1 cellular context compared by ENCODE assay signal in genomic region chr6:111764238-111765182, GRCh38.
TF ChIP-seq lines count a peak whose summit lies in the region.

No MANE protein-coding gene starts in this region.

TF ChIP-seq in GM12878, 131 proteins besides CTCF, POLR2A, EP300 and RAD21 (continued from another document and continues in another):
- TF ChIP-seq PKNOX1 (IDR thresholded peaks at IDR 0.05) = peak; percentile 56; the same call in 1 of the 2 replicates
- TF ChIP-seq MYC (IDR thresholded peaks at IDR 0.05; ENCODE audit: insufficient read depth, insufficient read length, insufficient replicate concordance, low read length, severe bottlenecking) = no peak
- TF ChIP-seq FOS (IDR thresholded peaks at IDR 0.05; ENCODE audit: borderline replicate concordance, extremely low read depth, insufficient read length) = no peak
- TF ChIP-seq NR2C2 (IDR thresholded peaks at IDR 0.05; ENCODE audit: borderline replicate concordance, control insufficient read depth, insufficient read length, low read depth) = no peak
- peak; percentile 46; the same call in 1 of the 2 replicates for TF ChIP-seq ZNF217 (IDR thresholded peaks at IDR 0.05)
- peak; percentile 90; the same call in 1 of the 2 replicates for TF ChIP-seq BACH1 (IDR thresholded peaks at IDR 0.05; ENCODE audit: borderline replicate concordance)
- TF ChIP-seq CHD1 (IDR thresholded peaks at IDR 0.05; ENCODE audit: low read depth, low read length) = peak; percentile 38; the same call in 1 of the 2 replicates
- no peak for TF ChIP-seq WRNIP1 (IDR thresholded peaks at IDR 0.05; ENCODE audit: borderline replicate concordance, low read depth, low read length)
- TF ChIP-seq, protein P1, sequence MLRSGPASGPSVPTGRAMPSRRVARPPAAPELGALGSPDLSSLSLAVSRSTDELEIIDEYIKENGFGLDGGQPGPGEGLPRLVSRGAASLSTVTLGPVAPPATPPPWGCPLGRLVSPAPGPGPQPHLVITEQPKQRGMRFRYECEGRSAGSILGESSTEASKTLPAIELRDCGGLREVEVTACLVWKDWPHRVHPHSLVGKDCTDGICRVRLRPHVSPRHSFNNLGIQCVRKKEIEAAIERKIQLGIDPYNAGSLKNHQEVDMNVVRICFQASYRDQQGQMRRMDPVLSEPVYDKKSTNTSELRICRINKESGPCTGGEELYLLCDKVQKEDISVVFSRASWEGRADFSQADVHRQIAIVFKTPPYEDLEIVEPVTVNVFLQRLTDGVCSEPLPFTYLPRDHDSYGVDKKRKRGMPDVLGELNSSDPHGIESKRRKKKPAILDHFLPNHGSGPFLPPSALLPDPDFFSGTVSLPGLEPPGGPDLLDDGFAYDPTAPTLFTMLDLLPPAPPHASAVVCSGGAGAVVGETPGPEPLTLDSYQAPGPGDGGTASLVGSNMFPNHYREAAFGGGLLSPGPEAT (IDR thresholded peaks at IDR 0.05; ENCODE audit: low read depth) = peak; percentile 92
- TF ChIP-seq, protein P2, sequence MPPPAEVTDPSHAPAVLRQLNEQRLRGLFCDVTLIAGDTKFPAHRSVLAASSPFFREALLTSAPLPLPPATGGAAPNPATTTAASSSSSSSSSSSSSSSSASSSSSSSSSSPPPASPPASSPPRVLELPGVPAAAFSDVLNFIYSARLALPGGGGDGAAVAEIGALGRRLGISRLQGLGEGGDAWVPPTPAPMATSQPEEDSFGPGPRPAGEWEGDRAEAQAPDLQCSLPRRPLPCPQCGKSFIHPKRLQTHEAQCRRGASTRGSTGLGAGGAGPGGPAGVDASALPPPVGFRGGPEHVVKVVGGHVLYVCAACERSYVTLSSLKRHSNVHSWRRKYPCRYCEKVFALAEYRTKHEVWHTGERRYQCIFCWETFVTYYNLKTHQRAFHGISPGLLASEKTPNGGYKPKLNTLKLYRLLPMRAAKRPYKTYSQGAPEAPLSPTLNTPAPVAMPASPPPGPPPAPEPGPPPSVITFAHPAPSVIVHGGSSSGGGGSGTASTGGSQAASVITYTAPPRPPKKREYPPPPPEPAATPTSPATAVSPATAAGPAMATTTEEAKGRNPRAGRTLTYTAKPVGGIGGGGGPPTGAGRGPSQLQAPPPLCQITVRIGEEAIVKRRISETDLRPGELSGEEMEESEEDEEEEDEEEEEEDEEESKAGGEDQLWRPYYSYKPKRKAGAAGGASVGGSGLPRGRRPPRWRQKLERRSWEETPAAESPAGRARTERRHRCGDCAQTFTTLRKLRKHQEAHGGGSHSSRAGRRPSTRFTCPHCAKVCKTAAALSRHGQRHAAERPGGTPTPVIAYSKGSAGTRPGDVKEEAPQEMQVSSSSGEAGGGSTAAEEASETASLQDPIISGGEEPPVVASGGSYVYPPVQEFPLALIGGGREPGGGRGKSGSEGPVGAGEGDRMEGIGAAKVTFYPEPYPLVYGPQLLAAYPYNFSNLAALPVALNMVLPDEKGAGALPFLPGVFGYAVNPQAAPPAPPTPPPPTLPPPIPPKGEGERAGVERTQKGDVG (CRISPR knock-in tag; IDR thresholded peaks at IDR 0.05) = 0 out of 2 replicates have a peak, but pooled peaks have one; percentile 46
- no peak for TF ChIP-seq KAT2A (conservative IDR thresholded peaks at IDR 0.05; ENCODE audit: control insufficient read depth, low read depth, low read length)
- no peak for TF ChIP-seq NFXL1 (IDR thresholded peaks at IDR 0.05; ENCODE audit: borderline replicate concordance)
- TF ChIP-seq HDGF (IDR thresholded peaks at IDR 0.05) = no peak; the same call in 1 of the 2 replicates
- no peak for TF ChIP-seq ELK1 (IDR thresholded peaks at IDR 0.05; ENCODE audit: low read depth, low read length)
- 0 out of 2 replicates have a peak, but pooled peaks have one; percentile 45 for TF ChIP-seq SMAD5 (IDR thresholded peaks at IDR 0.05; ENCODE audit: low read depth)
- TF ChIP-seq SUPT20H (IDR thresholded peaks at IDR 0.05; ENCODE audit: borderline replicate concordance, control insufficient read depth, low read depth, low read length) = no peak
- peak; percentile 42; the same call in 1 of the 2 replicates for TF ChIP-seq MXI1 (IDR thresholded peaks at IDR 0.05; ENCODE audit: low read depth, low read length)
- TF ChIP-seq, protein P3, sequence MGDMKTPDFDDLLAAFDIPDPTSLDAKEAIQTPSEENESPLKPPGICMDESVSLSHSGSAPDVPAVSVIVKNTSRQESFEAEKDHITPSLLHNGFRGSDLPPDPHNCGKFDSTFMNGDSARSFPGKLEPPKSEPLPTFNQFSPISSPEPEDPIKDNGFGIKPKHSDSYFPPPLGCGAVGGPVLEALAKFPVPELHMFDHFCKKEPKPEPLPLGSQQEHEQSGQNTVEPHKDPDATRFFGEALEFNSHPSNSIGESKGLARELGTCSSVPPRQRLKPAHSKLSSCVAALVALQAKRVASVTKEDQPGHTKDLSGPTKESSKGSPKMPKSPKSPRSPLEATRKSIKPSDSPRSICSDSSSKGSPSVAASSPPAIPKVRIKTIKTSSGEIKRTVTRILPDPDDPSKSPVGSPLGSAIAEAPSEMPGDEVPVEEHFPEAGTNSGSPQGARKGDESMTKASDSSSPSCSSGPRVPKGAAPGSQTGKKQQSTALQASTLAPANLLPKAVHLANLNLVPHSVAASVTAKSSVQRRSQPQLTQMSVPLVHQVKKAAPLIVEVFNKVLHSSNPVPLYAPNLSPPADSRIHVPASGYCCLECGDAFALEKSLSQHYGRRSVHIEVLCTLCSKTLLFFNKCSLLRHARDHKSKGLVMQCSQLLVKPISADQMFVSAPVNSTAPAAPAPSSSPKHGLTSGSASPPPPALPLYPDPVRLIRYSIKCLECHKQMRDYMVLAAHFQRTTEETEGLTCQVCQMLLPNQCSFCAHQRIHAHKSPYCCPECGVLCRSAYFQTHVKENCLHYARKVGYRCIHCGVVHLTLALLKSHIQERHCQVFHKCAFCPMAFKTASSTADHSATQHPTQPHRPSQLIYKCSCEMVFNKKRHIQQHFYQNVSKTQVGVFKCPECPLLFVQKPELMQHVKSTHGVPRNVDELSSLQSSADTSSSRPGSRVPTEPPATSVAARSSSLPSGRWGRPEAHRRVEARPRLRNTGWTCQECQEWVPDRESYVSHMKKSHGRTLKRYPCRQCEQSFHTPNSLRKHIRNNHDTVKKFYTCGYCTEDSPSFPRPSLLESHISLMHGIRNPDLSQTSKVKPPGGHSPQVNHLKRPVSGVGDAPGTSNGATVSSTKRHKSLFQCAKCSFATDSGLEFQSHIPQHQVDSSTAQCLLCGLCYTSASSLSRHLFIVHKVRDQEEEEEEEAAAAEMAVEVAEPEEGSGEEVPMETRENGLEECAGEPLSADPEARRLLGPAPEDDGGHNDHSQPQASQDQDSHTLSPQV (IDR thresholded peaks at IDR 0.05) = peak; percentile 83
- peak; percentile 60; the same call in 1 of the 2 replicates for TF ChIP-seq ZBED1 (IDR thresholded peaks at IDR 0.05; ENCODE audit: borderline replicate concordance)
- TF ChIP-seq, protein P4, sequence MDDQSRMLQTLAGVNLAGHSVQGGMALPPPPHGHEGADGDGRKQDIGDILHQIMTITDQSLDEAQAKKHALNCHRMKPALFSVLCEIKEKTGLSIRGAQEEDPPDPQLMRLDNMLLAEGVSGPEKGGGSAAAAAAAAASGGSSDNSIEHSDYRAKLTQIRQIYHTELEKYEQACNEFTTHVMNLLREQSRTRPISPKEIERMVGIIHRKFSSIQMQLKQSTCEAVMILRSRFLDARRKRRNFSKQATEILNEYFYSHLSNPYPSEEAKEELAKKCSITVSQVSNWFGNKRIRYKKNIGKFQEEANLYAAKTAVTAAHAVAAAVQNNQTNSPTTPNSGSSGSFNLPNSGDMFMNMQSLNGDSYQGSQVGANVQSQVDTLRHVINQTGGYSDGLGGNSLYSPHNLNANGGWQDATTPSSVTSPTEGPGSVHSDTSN (IDR thresholded peaks at IDR 0.05; ENCODE audit: insufficient replicate concordance, low read depth, low read length) = peak; percentile 62
- no peak for TF ChIP-seq CHD4 (IDR thresholded peaks at IDR 0.05)
- TF ChIP-seq ZSCAN29 (IDR thresholded peaks at IDR 0.05) = no peak
- TF ChIP-seq LARP7 (IDR thresholded peaks at IDR 0.05) = no peak
- peak; percentile 98 for TF ChIP-seq MTA2 (IDR thresholded peaks at IDR 0.05; ENCODE audit: low read depth)
- TF ChIP-seq MEF2B (IDR thresholded peaks at IDR 0.05; ENCODE audit: partially characterized antibody, poor library complexity, severe bottlenecking) = peak; percentile 98
- TF ChIP-seq POLR2AphosphoS5 (IDR thresholded peaks at IDR 0.05; ENCODE audit: low read length) = 0 out of 2 replicates have a peak, but pooled peaks have one; percentile 56
- TF ChIP-seq, protein P5, sequence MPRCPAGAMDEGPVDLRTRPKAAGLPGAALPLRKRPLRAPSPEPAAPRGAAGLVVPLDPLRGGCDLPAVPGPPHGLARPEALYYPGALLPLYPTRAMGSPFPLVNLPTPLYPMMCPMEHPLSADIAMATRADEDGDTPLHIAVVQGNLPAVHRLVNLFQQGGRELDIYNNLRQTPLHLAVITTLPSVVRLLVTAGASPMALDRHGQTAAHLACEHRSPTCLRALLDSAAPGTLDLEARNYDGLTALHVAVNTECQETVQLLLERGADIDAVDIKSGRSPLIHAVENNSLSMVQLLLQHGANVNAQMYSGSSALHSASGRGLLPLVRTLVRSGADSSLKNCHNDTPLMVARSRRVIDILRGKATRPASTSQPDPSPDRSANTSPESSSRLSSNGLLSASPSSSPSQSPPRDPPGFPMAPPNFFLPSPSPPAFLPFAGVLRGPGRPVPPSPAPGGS (IDR thresholded peaks at IDR 0.05; ENCODE audit: borderline replicate concordance, insufficient read depth, low read depth, low read length, poor library complexity, severe bottlenecking) = peak; percentile 95
- TF ChIP-seq, protein P6, sequence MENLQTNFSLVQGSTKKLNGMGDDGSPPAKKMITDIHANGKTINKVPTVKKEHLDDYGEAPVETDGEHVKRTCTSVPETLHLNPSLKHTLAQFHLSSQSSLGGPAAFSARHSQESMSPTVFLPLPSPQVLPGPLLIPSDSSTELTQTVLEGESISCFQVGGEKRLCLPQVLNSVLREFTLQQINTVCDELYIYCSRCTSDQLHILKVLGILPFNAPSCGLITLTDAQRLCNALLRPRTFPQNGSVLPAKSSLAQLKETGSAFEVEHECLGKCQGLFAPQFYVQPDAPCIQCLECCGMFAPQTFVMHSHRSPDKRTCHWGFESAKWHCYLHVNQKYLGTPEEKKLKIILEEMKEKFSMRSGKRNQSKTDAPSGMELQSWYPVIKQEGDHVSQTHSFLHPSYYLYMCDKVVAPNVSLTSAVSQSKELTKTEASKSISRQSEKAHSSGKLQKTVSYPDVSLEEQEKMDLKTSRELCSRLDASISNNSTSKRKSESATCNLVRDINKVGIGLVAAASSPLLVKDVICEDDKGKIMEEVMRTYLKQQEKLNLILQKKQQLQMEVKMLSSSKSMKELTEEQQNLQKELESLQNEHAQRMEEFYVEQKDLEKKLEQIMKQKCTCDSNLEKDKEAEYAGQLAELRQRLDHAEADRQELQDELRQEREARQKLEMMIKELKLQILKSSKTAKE (IDR thresholded peaks at IDR 0.05; ENCODE audit: low read depth, poor library complexity, severe bottlenecking) = peak; percentile 90
- peak; percentile 38 for TF ChIP-seq JUNB (IDR thresholded peaks at IDR 0.05)
- TF ChIP-seq RBBP5 (conservative IDR thresholded peaks at IDR 0.05) = no peak
- TF ChIP-seq, protein P7, sequence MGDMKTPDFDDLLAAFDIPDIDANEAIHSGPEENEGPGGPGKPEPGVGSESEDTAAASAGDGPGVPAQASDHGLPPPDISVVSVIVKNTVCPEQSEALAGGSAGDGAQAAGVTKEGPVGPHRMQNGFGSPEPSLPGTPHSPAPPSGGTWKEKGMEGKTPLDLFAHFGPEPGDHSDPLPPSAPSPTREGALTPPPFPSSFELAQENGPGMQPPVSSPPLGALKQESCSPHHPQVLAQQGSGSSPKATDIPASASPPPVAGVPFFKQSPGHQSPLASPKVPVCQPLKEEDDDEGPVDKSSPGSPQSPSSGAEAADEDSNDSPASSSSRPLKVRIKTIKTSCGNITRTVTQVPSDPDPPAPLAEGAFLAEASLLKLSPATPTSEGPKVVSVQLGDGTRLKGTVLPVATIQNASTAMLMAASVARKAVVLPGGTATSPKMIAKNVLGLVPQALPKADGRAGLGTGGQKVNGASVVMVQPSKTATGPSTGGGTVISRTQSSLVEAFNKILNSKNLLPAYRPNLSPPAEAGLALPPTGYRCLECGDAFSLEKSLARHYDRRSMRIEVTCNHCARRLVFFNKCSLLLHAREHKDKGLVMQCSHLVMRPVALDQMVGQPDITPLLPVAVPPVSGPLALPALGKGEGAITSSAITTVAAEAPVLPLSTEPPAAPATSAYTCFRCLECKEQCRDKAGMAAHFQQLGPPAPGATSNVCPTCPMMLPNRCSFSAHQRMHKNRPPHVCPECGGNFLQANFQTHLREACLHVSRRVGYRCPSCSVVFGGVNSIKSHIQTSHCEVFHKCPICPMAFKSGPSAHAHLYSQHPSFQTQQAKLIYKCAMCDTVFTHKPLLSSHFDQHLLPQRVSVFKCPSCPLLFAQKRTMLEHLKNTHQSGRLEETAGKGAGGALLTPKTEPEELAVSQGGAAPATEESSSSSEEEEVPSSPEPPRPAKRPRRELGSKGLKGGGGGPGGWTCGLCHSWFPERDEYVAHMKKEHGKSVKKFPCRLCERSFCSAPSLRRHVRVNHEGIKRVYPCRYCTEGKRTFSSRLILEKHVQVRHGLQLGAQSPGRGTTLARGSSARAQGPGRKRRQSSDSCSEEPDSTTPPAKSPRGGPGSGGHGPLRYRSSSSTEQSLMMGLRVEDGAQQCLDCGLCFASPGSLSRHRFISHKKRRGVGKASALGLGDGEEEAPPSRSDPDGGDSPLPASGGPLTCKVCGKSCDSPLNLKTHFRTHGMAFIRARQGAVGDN (IDR thresholded peaks at IDR 0.05) = peak; percentile 80; the same call in 1 of the 2 replicates
- peak; percentile 59; the same call in 1 of the 2 replicates for TF ChIP-seq PML (IDR thresholded peaks at IDR 0.05; ENCODE audit: low read length)
- no peak for TF ChIP-seq EZH2 (IDR thresholded peaks at IDR 0.05; ENCODE audit: borderline replicate concordance, control insufficient read depth, low read depth, low read length)
- TF ChIP-seq ZNF24 (IDR thresholded peaks at IDR 0.05) = peak; percentile 90
- TF ChIP-seq POU2F2 (IDR thresholded peaks at IDR 0.05; ENCODE audit: borderline replicate concordance, low read depth, low read length) = peak; percentile 99
- peak; percentile 92 for TF ChIP-seq IKZF1 (conservative IDR thresholded peaks at IDR 0.05)
- peak; percentile 68; the same call in 1 of the 2 replicates for TF ChIP-seq EED (IDR thresholded peaks at IDR 0.05; ENCODE audit: low read depth)
- peak; percentile 72 for TF ChIP-seq BMI1 (IDR thresholded peaks at IDR 0.05; ENCODE audit: borderline replicate concordance)
